ENCODE assay signal across 29 cellular contexts in the genomic region with DNA sequence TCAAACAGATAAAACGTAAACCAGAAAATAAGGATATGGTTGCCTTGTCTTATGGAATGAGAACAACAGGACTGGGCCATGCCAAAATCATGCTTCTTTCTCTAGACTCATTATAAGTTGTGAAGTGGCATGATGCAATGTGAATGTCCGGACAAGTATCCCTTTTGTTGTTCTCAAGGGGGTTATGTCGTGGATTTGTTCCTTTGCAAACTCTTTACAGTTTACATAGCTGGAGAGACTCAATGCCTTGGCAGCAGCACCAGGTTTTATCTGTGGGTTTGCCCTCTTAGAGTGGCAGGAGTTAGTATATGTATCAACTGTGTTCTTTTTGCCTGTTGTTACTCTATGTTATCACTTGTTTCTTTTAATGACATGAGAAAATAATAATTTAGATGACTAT. TPM values are rescaled to one million over a fixed set of nuclear protein-coding genes. Genes with fewer than 3 reads are reported as not detected.
DNase-seq lines count a peak whose midpoint lies in the region; ATAC-seq and TF ChIP-seq lines count a peak whose summit lies in the region.
"Had no signal": no experiment of that assay in that cellular context is flagged by ENCODE, and none has a peak within 500 bp of the region (broad histone marks: within the 10 kb centered on the region; RNA-seq: fewer than 3 reads in every experiment).

No MANE protein-coding gene starts in this region.

- H4K8ac ChIP-seq in mesenchymal stem cell (ENCODE audit: low read length) = no peak overlapping the region

- H3K14ac ChIP-seq in mesenchymal stem cell (ENCODE audit: low read length in 2 of 2) = no peak overlapping the region

- H3K23ac ChIP-seq in mesenchymal stem cell (ENCODE audit: low read length in 2 of 2) = no peak overlapping the region

- no peak overlapping the region for H3K27ac ChIP-seq in body of pancreas
- no peak overlapping the region for H3K27ac ChIP-seq in mesenchymal stem cell (ENCODE audit: low read length, poor library complexity, severe bottlenecking)
- H3K27ac ChIP-seq in upper lobe of right lung = no peak overlapping the region
- no peak overlapping the region for H3K27ac ChIP-seq in CD8-positive, alpha-beta memory T cell (ENCODE audit: low read depth, low read length)
- H3K27ac ChIP-seq: adrenal gland, BLaER1, brain microvascular endothelial cell, psoas muscle had no signal

- H2BK12ac ChIP-seq in mesenchymal stem cell (ENCODE audit: low read length in 2 of 2) = no peak overlapping the region

- no peak overlapping the region for H2BK120ac ChIP-seq in mesenchymal stem cell (ENCODE audit: low read depth, low read length)

- no peaks in the 10 kb centered on the region for H3K9me3 ChIP-seq in body of pancreas
- no peaks in the 10 kb centered on the region for H3K9me3 ChIP-seq in mesenchymal stem cell (ENCODE audit: control insufficient read depth, low read length)
- no peaks in the 10 kb centered on the region for H3K9me3 ChIP-seq in upper lobe of right lung
- H3K9me3 ChIP-seq in CD8-positive, alpha-beta memory T cell (ENCODE audit: low read length) = no peaks in the 10 kb centered on the region
- H3K9me3 ChIP-seq: adrenal gland, psoas muscle had no signal

- peak; percentile 29 to 47 for ATAC-seq in left cardiac atrium
- no peak for ATAC-seq in left ventricle myocardium superior
- ATAC-seq in body of pancreas = peak; percentile 38
- ATAC-seq in upper lobe of right lung = peak; percentile 92
- no peak for ATAC-seq in GM18868 (IDR thresholded peaks at IDR 0.05; ENCODE audit: unreplicated experiment)
- ATAC-seq: activated CD4-positive, CD25-positive, alpha-beta regulatory T cell treated with anti-CD3 and anti-CD28 coated beads, Interleukin-2, amount 50 U/mL, for 24 hours; activated T-cell treated with anti-CD3 and anti-CD28 coated beads, Interleukin-2, amount 50 U/mL, for 72 hours; HCT116; psoas muscle; Right ventricle myocardium inferior; T-helper 17 cell had no signal

- peaks cover 0 to 4% (median 0%) of the 10 kb centered on the region in 3 donors for H3K36me3 Mint-ChIP-seq in CD8-positive, alpha-beta memory T cell
- H3K36me3 Mint-ChIP-seq: activated CD4-positive, alpha-beta memory T cell treated with anti-CD3 and anti-CD28 coated beads for 36 hours; mesothelial cell of epicardium; naive B cell had no signal

- H4K91ac ChIP-seq in mesenchymal stem cell (ENCODE audit: low read length) = no peak overlapping the region

- no peak overlapping the region for H3K27ac Mint-ChIP-seq in CD8-positive, alpha-beta memory T cell
- H3K27ac Mint-ChIP-seq: activated CD4-positive, alpha-beta memory T cell treated with anti-CD3 and anti-CD28 coated beads for 36 hours; activated T-cell treated with anti-CD3 and anti-CD28 coated beads, Interleukin-2, amount 50 U/mL, for 72 hours; mesothelial cell of epicardium; naive B cell; T-helper 17 cell had no signal

- no peak overlapping the region for H3K4me3 ChIP-seq in body of pancreas
- H3K4me3 ChIP-seq in mesenchymal stem cell (ENCODE audit: insufficient read depth in 1 of 2, low read depth in 1 of 2, low read length in 2 of 2) = no peak overlapping the region
- no peak overlapping the region for H3K4me3 ChIP-seq in upper lobe of right lung
- no peak overlapping the region for H3K4me3 ChIP-seq in CD8-positive, alpha-beta memory T cell (ENCODE audit: low read length)
- H3K4me3 ChIP-seq: adrenal gland, BLaER1, psoas muscle had no signal

- H3K27me3 Mint-ChIP-seq in CD8-positive, alpha-beta memory T cell = peaks cover 0 to 2% of the 10 kb centered on the region in 2 donors
- H3K27me3 Mint-ChIP-seq: naive B cell had no signal

- H3K18ac ChIP-seq in mesenchymal stem cell (ENCODE audit: low read depth in 1 of 2, low read length in 2 of 2) = peak overlapping the region in 1 of 2 experiments; percentile 62

- H3K9ac ChIP-seq in mesenchymal stem cell (ENCODE audit: low read length) = no peak overlapping the region
- H3K9ac ChIP-seq: BLaER1 had no signal

- CTCF ChIA-PET in CD8-positive, alpha-beta memory T cell (lab: Charles Lee) = no interaction called here

- H3K79me1 ChIP-seq in mesenchymal stem cell (replicated peaks; ENCODE audit: low read length, poor library complexity, severe bottlenecking) = no peaks in the 10 kb centered on the region

- H3K4me1 ChIP-seq in body of pancreas (no peaks in the 10 kb centered on the region), mesenchymal stem cell (ENCODE audit: control insufficient read depth, insufficient read depth, low read depth, low read length) (no peaks in the 10 kb centered on the region), upper lobe of right lung (peaks cover 4% of the 10 kb centered on the region)
- H3K4me1 ChIP-seq in CD8-positive, alpha-beta memory T cell (ENCODE audit: insufficient read depth, low read length) = no peaks in the 10 kb centered on the region
- H3K4me1 ChIP-seq: psoas muscle had no signal

- no peak overlapping the region for H2BK5ac ChIP-seq in mesenchymal stem cell (ENCODE audit: low read depth, low read length, poor library complexity, severe bottlenecking)

- no peak overlapping the region for H2BK15ac ChIP-seq in mesenchymal stem cell (ENCODE audit: low read depth, poor library complexity, severe bottlenecking)

- no peak overlapping the region for H3K4me3 Mint-ChIP-seq in CD8-positive, alpha-beta memory T cell
- H3K4me3 Mint-ChIP-seq: activated CD4-positive, alpha-beta memory T cell treated with anti-CD3 and anti-CD28 coated beads for 36 hours; activated T-cell treated with anti-CD3 and anti-CD28 coated beads, Interleukin-2, amount 50 U/mL, for 72 hours; mesothelial cell of epicardium; naive B cell; T-helper 17 cell had no signal

- TF ChIP-seq POLR2A in body of pancreas (IDR thresholded peaks at IDR 0.05) = no peak

- H3K27me3 ChIP-seq in body of pancreas = no peaks in the 10 kb centered on the region
- H3K27me3 ChIP-seq in mesenchymal stem cell (ENCODE audit: control insufficient read depth in 1 of 2, insufficient read depth in 1 of 2, low read length in 2 of 2) = no peaks in the 10 kb centered on the region
- H3K27me3 ChIP-seq in upper lobe of right lung = no peaks in the 10 kb centered on the region
- no peaks in the 10 kb centered on the region for H3K27me3 ChIP-seq in CD8-positive, alpha-beta memory T cell (ENCODE audit: insufficient read depth, low read length, poor library complexity, severe bottlenecking)
- H3K27me3 ChIP-seq: adrenal gland, BLaER1, brain microvascular endothelial cell had no signal

- no peaks in the 10 kb centered on the region for H3K9me3 Mint-ChIP-seq in CD8-positive, alpha-beta memory T cell
- H3K9me3 Mint-ChIP-seq: activated T-cell treated with anti-CD3 and anti-CD28 coated beads, Interleukin-2, amount 50 U/mL, for 72 hours; naive B cell had no signal

- no peak overlapping the region for H3K4me2 ChIP-seq in mesenchymal stem cell (ENCODE audit: low read length, poor library complexity, severe bottlenecking)
- H3K4me2 ChIP-seq: BLaER1 had no signal

- intact Hi-C loops in left cardiac atrium (cut with DNase I) (no loop called here), left ventricle myocardium superior (cut with micrococcal nuclease) (no loop called here), body of pancreas (cut with DNase I) (no loop called here), upper lobe of right lung (cut with DNase I) (no loop called here)

- H3K4ac ChIP-seq in mesenchymal stem cell (ENCODE audit: low read depth in 1 of 2, low read length in 2 of 2) = no peak overlapping the region

- no peak for DNase-seq in left cardiac atrium
- DNase-seq in left ventricle myocardium superior = no peak
- DNase-seq in body of pancreas = peak in 3 of 4 donors; percentile 37 to 62 (median 38)
- DNase-seq in mesenchymal stem cell = peak; percentile 20
- no peak for DNase-seq in upper lobe of right lung
- DNase-seq in CD8-positive, alpha-beta memory T cell = no peak
- no peak for DNase-seq in medulla oblongata (ENCODE audit: extremely low spot score)
- DNase-seq: activated CD4-positive, alpha-beta memory T cell treated with anti-CD3 and anti-CD28 coated beads for 36 hours; activated naive CD4-positive, alpha-beta T cell treated with Interleukin-2 at 50 U/mL for 16 hours; activated T-cell treated with anti-CD3 and anti-CD28 coated beads, Interleukin-2, amount 50 U/mL, for 72 hours; adrenal gland; brain microvascular endothelial cell; DMS79; hypothalamus; Karpas-422; naive B cell; NCI-H1436; OCI-M1; psoas muscle; stimulated activated CD4-positive, alpha-beta T cell treated with anti-CD3 and anti-CD28 coated beads, Interleukin-15, amount 100 ng/mL, for 24 hours; stimulated activated CD4-positive, alpha-beta T cell treated with anti-CD3 and anti-CD28 coated beads, Interleukin-4, amount 100 ng/mL, for 4 hours; T-helper 17 cell; trophoblast cell had no signal

- H3K4me1 Mint-ChIP-seq in CD8-positive, alpha-beta memory T cell = peaks cover 0 to under 1% (median under 1%) of the 10 kb centered on the region in 3 donors
- H3K4me1 Mint-ChIP-seq: T-helper 17 cell had no signal

- 17 to 36% methylated on average over 3 of the region's 3 CpGs for WGBS in body of pancreas, 2 donors
- WGBS in mesenchymal stem cell = 34% methylated on average over 3 of the region's 3 CpGs

- TF ChIP-seq CTCF in body of pancreas (IDR thresholded peaks at IDR 0.05) = no peak
- no peak for TF ChIP-seq CTCF in upper lobe of right lung (IDR thresholded peaks at IDR 0.05)

- POLR2A ChIA-PET in CD8-positive, alpha-beta memory T cell (lab: Charles Lee) = no interaction called here

- H2AK5ac ChIP-seq in mesenchymal stem cell (ENCODE audit: low read length, severe bottlenecking) = no peak overlapping the region

- no peak overlapping the region for H2AFZ ChIP-seq in mesenchymal stem cell (ENCODE audit: low read depth, low read length)

- H3K36me3 ChIP-seq in body of pancreas (replicated peaks in 1 of 2; ENCODE audit: insufficient read depth in 1 of 2, low read depth in 2 of 2) = no peaks in the 10 kb centered on the region
- no peaks in the 10 kb centered on the region for H3K36me3 ChIP-seq in mesenchymal stem cell (ENCODE audit: control insufficient read depth in 1 of 2, insufficient read depth in 2 of 2, low read depth in 1 of 2, low read length in 2 of 2)
- H3K36me3 ChIP-seq in upper lobe of right lung = no peaks in the 10 kb centered on the region
- H3K36me3 ChIP-seq in CD8-positive, alpha-beta memory T cell (ENCODE audit: insufficient read depth, low read length) = no peaks in the 10 kb centered on the region
- H3K36me3 ChIP-seq: adrenal gland, BLaER1, brain microvascular endothelial cell had no signal

RNA-seq across cellular contexts. Expression of a gene that starts 41.4 kb away (rescaled TPM):
- total RNA-seq in left cardiac atrium (10 to 100 TPM; 59.6 to 89.9 TPM), left ventricle myocardium superior (45.8 TPM), body of pancreas (100 to 1,000 TPM in 1 of 2 donors, 10 to 100 TPM in 1; 40.0 to 118 TPM), upper lobe of right lung (134 TPM)
- 106 TPM for polyA plus RNA-seq in mesenchymal stem cell (2013, experiment 1 of 2)
- polyA plus RNA-seq in mesenchymal stem cell (2013, experiment 2 of 2) = 105 TPM
- total RNA-seq in CD8-positive, alpha-beta memory T cell = 10 to 100 TPM; 40.6 to 40.8 TPM
- 27.2 TPM for polyA plus RNA-seq in CD8-positive, alpha-beta memory T cell

Comparison
In these comparisons a context has a peak if more than half of its experiments do, and no peak if none do; other contexts are left out.
1. ATAC-seq: peak in left cardiac atrium (2 of 2), body of pancreas (single experiment) and upper lobe of right lung (single experiment); none in left ventricle myocardium superior (single experiment) and GM18868 (single experiment).
2. DNase-seq: peak in body of pancreas (3 of 4) and mesenchymal stem cell (single experiment); none in left cardiac atrium (single experiment), left ventricle myocardium superior (single experiment), upper lobe of right lung (single experiment), CD8-positive, alpha-beta memory T cell (0 of 5) and medulla oblongata (single experiment).